ENCODE assay signal across 31 cellular contexts in the genomic region with DNA sequence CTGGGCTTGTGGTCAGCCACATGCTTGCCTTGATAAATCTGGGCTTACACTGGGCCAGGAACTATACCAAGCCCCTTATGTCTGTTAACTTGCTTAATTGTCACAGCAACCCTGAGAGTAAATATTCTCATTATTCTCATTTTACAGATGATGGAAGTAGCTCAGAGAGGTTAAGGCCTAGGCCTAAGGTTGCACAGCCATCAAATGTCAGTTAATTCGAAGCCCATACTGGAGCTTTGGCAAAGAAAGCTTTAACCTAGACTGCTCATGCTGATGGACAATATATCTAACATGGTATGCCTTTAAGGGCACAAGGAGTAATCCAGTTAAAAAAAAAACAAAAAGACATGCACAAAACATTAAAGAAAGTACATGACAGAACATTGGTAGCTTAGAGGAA.
"Had no signal": no experiment of that assay in that cellular context is flagged by ENCODE, and none has a peak within 500 bp of the region (broad histone marks: within the 10 kb centered on the region; RNA-seq: fewer than 3 reads in every experiment).

No MANE protein-coding gene starts in this region.

- H3K4me1 ChIP-seq: body of pancreas, colonic mucosa had no signal

- H3K9me3 ChIP-seq: adrenal gland, body of pancreas, colonic mucosa, esophagus squamous epithelium had no signal

- DNase-seq: activated B cell treated with CpG ODN at 0.5 μM for 24 hours; activated CD4-positive, alpha-beta memory T cell treated with anti-CD3 and anti-CD28 coated beads for 36 hours; activated CD4-positive, alpha-beta T cell treated with anti-CD3 and anti-CD28 coated beads for 36 hours; activated CD4-positive, alpha-beta T cell treated with anti-CD3 and anti-CD28 coated beads, Interleukin-2, amount 10 ng/mL, durations not matched to agents 24 days and 14 days; activated CD8-positive, alpha-beta memory T cell treated with anti-CD3 and anti-CD28 coated beads, Interleukin-2, amount 10 ng/mL, durations not matched to agents 7 days and 5 days; activated CD8-positive, alpha-beta memory T cell treated with anti-CD3 and anti-CD28 coated beads, Interleukin-2, amount 50 U/mL, for 4 hours; activated CD8-positive, alpha-beta T cell treated with anti-CD3 and anti-CD28 coated beads, Interleukin-2, amount 10 ng/mL, durations not matched to agents 7 days and 5 days; activated effector memory CD4-positive, alpha-beta T cell treated with anti-CD3 and anti-CD28 coated beads, Interleukin-2, amount 50 U/mL, for 16 hours; activated naive CD4-positive, alpha-beta T cell treated with anti-CD3 and anti-CD28 coated beads for 36 hours; activated naive CD8-positive, alpha-beta T cell treated with anti-CD3 and anti-CD28 coated beads for 36 hours; activated naive CD8-positive, alpha-beta T cell treated with anti-CD3 and anti-CD28 coated beads, Interleukin-2, amount 50 U/mL, for 24 hours; activated T-cell treated with anti-CD3 and anti-CD28 coated beads, Interleukin-2, amount 50 U/mL, for 1 hour; activated T-cell treated with anti-CD3 and anti-CD28 coated beads, Interleukin-2, amount 50 U/mL, for 48 hours; adrenal gland; amygdala; aorta; body of pancreas; central memory CD4-positive, alpha-beta T cell; cerebellar nuclear complex; colonic mucosa; effector CD8-positive, alpha-beta T cell; esophagus squamous epithelium; foreskin melanocyte; T-helper 1 cell; T-helper 17 cell; T1000; WERI-Rb-1 had no signal

- H3K36me3 ChIP-seq: adrenal gland, colonic mucosa, esophagus squamous epithelium had no signal

- H3K27ac ChIP-seq: adrenal gland, body of pancreas, colonic mucosa, epithelial cell of prostate, esophagus squamous epithelium, WERI-Rb-1 had no signal

- ATAC-seq: activated CD4-positive, alpha-beta T cell treated with anti-CD3 and anti-CD28 coated beads for 36 hours; activated CD4-positive, CD25-positive, alpha-beta regulatory T cell treated with anti-CD3 and anti-CD28 coated beads, Interleukin-2, amount 50 U/mL, for 24 hours; activated CD8-positive, alpha-beta memory T cell treated with anti-CD3 and anti-CD28 coated beads, Interleukin-2, amount 10 ng/mL, durations not matched to agents 7 days and 5 days; activated CD8-positive, alpha-beta T cell treated with anti-CD3 and anti-CD28 coated beads, Interleukin-2, amount 10 ng/mL, durations not matched to agents 7 days and 5 days; activated naive CD8-positive, alpha-beta T cell treated with anti-CD3 and anti-CD28 coated beads, Interleukin-2, amount 50 U/mL, for 24 hours; body of pancreas; T-helper 17 cell had no signal

- H3K4me3 ChIP-seq: adrenal gland, body of pancreas, colonic mucosa, esophagus squamous epithelium had no signal

- FAIRE-seq: endometrium, endothelial cell of umbilical vein had no signal

- H3K27me3 ChIP-seq: adrenal gland, body of pancreas, colonic mucosa, esophagus squamous epithelium had no signal
